16 cellular contexts compared by ENCODE assay signal in genomic region chr3:98954242-98954641, GRCh38. TPM values are rescaled to one million over a fixed set of nuclear protein-coding genes. Genes with fewer than 3 reads are reported as not detected.
DNase-seq lines count a peak whose midpoint lies in the region; ATAC-seq, FAIRE-seq and TF ChIP-seq lines count a peak whose summit lies in the region.
"Had no signal": no experiment of that assay in that cellular context is flagged by ENCODE, and none has a peak within 500 bp of the region (broad histone marks: within the 10 kb centered on the region; RNA-seq: fewer than 3 reads in every experiment).

No MANE protein-coding gene starts in this region.

- H3K4me1 ChIP-seq in IMR-90 (ENCODE audit: control insufficient read depth, insufficient read depth, low read length) (peaks cover 6% of the 10 kb centered on the region; the same call in 1 of the 2 replicates), adipocyte (ENCODE audit: control insufficient read depth, insufficient read depth, low read length) (peaks cover 22% of the 10 kb centered on the region), keratinocyte (ENCODE audit: control insufficient read depth, extremely low read depth, insufficient read depth, low read length) (peaks cover 20% of the 10 kb centered on the region), mucosa of descending colon (ENCODE audit: low read depth) (no peaks in the 10 kb centered on the region)
- H3K4me1 ChIP-seq: Peyer's patch had no signal

- POLR2A ChIA-PET in BJ (lab: Charles Lee) = no interaction called here
- POLR2A ChIA-PET in IMR-90 (lab: Charles Lee; ENCODE audit: unreplicated experiment) = no interaction called here

- no peaks in the 10 kb centered on the region for H3K36me3 ChIP-seq in BJ (ENCODE audit: control insufficient read depth, insufficient read depth, low read length)
- H3K36me3 ChIP-seq in IMR-90 (ENCODE audit: control insufficient read depth, insufficient read depth, low read length) = no peaks in the 10 kb centered on the region
- no peaks in the 10 kb centered on the region for H3K36me3 ChIP-seq in adipocyte (ENCODE audit: control insufficient read depth, insufficient read depth, low read length, severe bottlenecking)
- H3K36me3 ChIP-seq in keratinocyte (ENCODE audit: control insufficient read depth in 2 of 2, extremely low read depth in 1 of 2, insufficient read depth in 2 of 2, low read length in 2 of 2) = no peaks in the 10 kb centered on the region
- no peaks in the 10 kb centered on the region for H3K36me3 ChIP-seq in mucosa of descending colon (ENCODE audit: low read depth)
- H3K36me3 ChIP-seq: Peyer's patch had no signal

- CTCF ChIA-PET in BJ (lab: Yijun Ruan, JAX) = interaction anchor here (1.5 kb wide), 1 partner anchor 137 kb away, joined by 6 read pairs; no protein-coding TSS in a partner anchor
- CTCF ChIA-PET in IMR-90 (lab: Yijun Ruan, JAX) = no interaction called here

- H4K91ac ChIP-seq in IMR-90 (ENCODE audit: insufficient read depth, low read depth, low read length) = no peak overlapping the region

- H3K4me2 ChIP-seq in IMR-90 (ENCODE audit: low read depth, low read length) (no peak overlapping the region), keratinocyte (ENCODE audit: control insufficient read depth, extremely low read depth, insufficient read depth, low read depth, low read length) (no peak overlapping the region)

- no CpG with 5 or more reads among the region's 1 CpG for WGBS in IMR-90 (ENCODE audit: extremely low coverage in 2 of 2, insufficient read length in 1 of 2), 2 experiments

- dilution Hi-C loops in IMR-90 (cut with HindIII; ENCODE audit: low sequenced_read_pairs, unreplicated experiment) = no loop called here
- dilution Hi-C loops in keratinocyte (cut with MboI; ENCODE audit: extremely low pct_ligation_motif_present, low sequenced_read_pairs) = no loop called here

- H4K5ac ChIP-seq in IMR-90 (ENCODE audit: low read depth, low read length) = no peak overlapping the region

- H4K20me1 ChIP-seq in IMR-90 (ENCODE audit: insufficient read depth, low read length) (no peaks in the 10 kb centered on the region), keratinocyte (ENCODE audit: control insufficient read depth, extremely low read depth, insufficient read depth, low read length) (no peaks in the 10 kb centered on the region)

- TF ChIP-seq CTCF in BJ (IDR thresholded peaks at IDR 0.05; ENCODE audit: insufficient read depth, low read depth, low read length) (no peak), IMR-90 (conservative IDR thresholded peaks at IDR 0.05; ENCODE audit: low read depth, low read length) (no peak), keratinocyte (optimal IDR thresholded peaks at IDR 0.05 in 1 of 3, IDR thresholded peaks at IDR 0.05 in 1 of 3, conservative IDR thresholded peaks at IDR 0.05 in 1 of 3; ENCODE audit: extremely low read depth in 1 of 3, insufficient read depth in 2 of 3, low read length in 3 of 3) (no peak), mucosa of descending colon (IDR thresholded peaks at IDR 0.05) (no peak)

- H3K27me3 ChIP-seq in BJ (ENCODE audit: control insufficient read depth, insufficient read depth, low read length) (no peaks in the 10 kb centered on the region), IMR-90 (ENCODE audit: control insufficient read depth, insufficient read depth, low read length) (no peaks in the 10 kb centered on the region), adipocyte (replicated peaks; ENCODE audit: control insufficient read depth, insufficient read depth, low read length) (no peaks in the 10 kb centered on the region), keratinocyte (ENCODE audit: control insufficient read depth, extremely low read depth, insufficient read depth, low read length) (no peaks in the 10 kb centered on the region)
- H3K27me3 ChIP-seq: Peyer's patch had no signal

- no peak overlapping the region for H2BK15ac ChIP-seq in IMR-90 (ENCODE audit: low read depth, low read length)

- H3K14ac ChIP-seq in IMR-90 (replicated peaks; ENCODE audit: low read depth, low read length) = 0 out of 2 replicates have a peak overlapping the region, but pooled peaks have one; percentile 30

- TF ChIP-seq POLR2A in IMR-90 (IDR thresholded peaks at IDR 0.05; ENCODE audit: low read depth, low read length) = no peak

- no peaks in the 10 kb centered on the region for H3K9me3 ChIP-seq in IMR-90 (ENCODE audit: control insufficient read depth, insufficient read depth, low read length)
- H3K9me3 ChIP-seq in adipocyte (ENCODE audit: control insufficient read depth, low read length) = peaks cover 2% of the 10 kb centered on the region
- no peaks in the 10 kb centered on the region for H3K9me3 ChIP-seq in keratinocyte (ENCODE audit: control insufficient read depth, low read depth, low read length)
- no peaks in the 10 kb centered on the region for H3K9me3 ChIP-seq in mucosa of descending colon
- H3K9me3 ChIP-seq: Peyer's patch had no signal

- H4K8ac ChIP-seq in IMR-90 (ENCODE audit: low read depth in 2 of 2, low read length in 2 of 2) = no peak overlapping the region

- no peak overlapping the region for H3K9ac ChIP-seq in IMR-90 (ENCODE audit: low read depth, low read length)
- no peak overlapping the region for H3K9ac ChIP-seq in adipocyte (ENCODE audit: low read length)
- no peak overlapping the region for H3K9ac ChIP-seq in keratinocyte (ENCODE audit: control insufficient read depth, extremely low read depth, insufficient read depth, low read length)

- ATAC-seq in IMR-90 (ENCODE audit: low read depth) (peak; percentile 37; the same call in 1 of the 2 replicates), HG02678 (IDR thresholded peaks at IDR 0.05; ENCODE audit: unreplicated experiment) (no peak), mucosa of descending colon (no peak)

- H3K27ac ChIP-seq in IMR-90 (ENCODE audit: insufficient read depth, low read length) (no peak overlapping the region), keratinocyte (ENCODE audit: control insufficient read depth, insufficient read depth, low read length) (no peak overlapping the region)
- H3K27ac ChIP-seq: Peyer's patch had no signal

- H3K4ac ChIP-seq in IMR-90 (ENCODE audit: low read depth, low read length) = no peak overlapping the region

- intact Hi-C loops in IMR-90 (cut with micrococcal nuclease) = no loop called here
- intact Hi-C loops in mucosa of descending colon (cut with DNase I, micrococcal nuclease) = no loop called here

- peak; percentile 54 for DNase-seq in BJ (ENCODE audit: low read depth)
- DNase-seq in IMR-90 = no peak
- peak; percentile 68 for DNase-seq in adipocyte (ENCODE audit: low read depth)
- no peak for DNase-seq in keratinocyte (ENCODE audit: low read depth, low spot score)
- no peak for DNase-seq in NCI-H128 (lab: John Stamatoyannopoulos, UW; ENCODE audit: unreplicated experiment)
- no peak for DNase-seq in SK-N-DZ (ENCODE audit: low spot score)
- DNase-seq in mucosa of descending colon = no peak
- DNase-seq: CD4-positive, alpha-beta T cell; DMS79 treated with DMSO at 0.1 percent for 48 hours; GF-D8; NCI-H1417 treated with DMSO at 0.1 percent for 48 hours; NCI-H2029; NCI-H510A treated with DMSO at 0.1 percent for 48 hours; Peyer's patch had no signal

- H2AFZ ChIP-seq in IMR-90 (replicated peaks; ENCODE audit: low read length, poor library complexity) = no peak overlapping the region
- peak overlapping the region; percentile 26 for H2AFZ ChIP-seq in keratinocyte (ENCODE audit: control insufficient read depth, low read length)

- BruUV-seq in IMR-90 (replicated peaks; lab: Mats Ljungman, UMichigan) = no TSS peak

- no peaks in the 10 kb centered on the region; a peak in 1 of 4 replicates for H3K79me1 ChIP-seq in IMR-90 (ENCODE audit: low read depth in 1 of 2, low read length in 2 of 2)

- H3K18ac ChIP-seq in IMR-90 (ENCODE audit: low read depth, low read length) = no peak overlapping the region

- H3K79me2 ChIP-seq in keratinocyte (ENCODE audit: control insufficient read depth, insufficient read depth, low read length) = no peaks in the 10 kb centered on the region

- H2AK5ac ChIP-seq in IMR-90 (ENCODE audit: low read depth, low read length) = no peak overlapping the region

- no peak for TF ChIP-seq RAD21 in IMR-90 (IDR thresholded peaks at IDR 0.05; ENCODE audit: low read length)

- no peak overlapping the region for H2BK5ac ChIP-seq in IMR-90 (ENCODE audit: low read depth, low read length, poor library complexity, severe bottlenecking)

- H3K56ac ChIP-seq in IMR-90 (ENCODE audit: extremely low read depth, insufficient read depth, low read length) = no peak overlapping the region

- no peak overlapping the region for H2BK20ac ChIP-seq in IMR-90 (ENCODE audit: low read depth, low read length)

- in situ Hi-C loops in IMR-90 (cut with MboI; ENCODE audit: low sequenced_read_pairs) = no loop called here

- FAIRE-seq in keratinocyte (lab: Jason Lieb, UNC) = peak; percentile 83
- FAIRE-seq: A204.1 had no signal

- H3K9me1 ChIP-seq in IMR-90 (ENCODE audit: insufficient read depth, low read length) (no peaks in the 10 kb centered on the region), keratinocyte (ENCODE audit: control insufficient read depth, extremely low read depth, insufficient read depth, low read length) (no peaks in the 10 kb centered on the region)

- H2BK120ac ChIP-seq in IMR-90 (ENCODE audit: low read depth, low read length) = no peak overlapping the region

- no peak overlapping the region for H2AK9ac ChIP-seq in IMR-90 (replicated peaks; ENCODE audit: low read depth, low read length, poor library complexity)

- H3K23ac ChIP-seq in IMR-90 (ENCODE audit: low read depth, low read length) = 0 out of 2 replicates have a peak overlapping the region, but pooled peaks have one; percentile 63

- H3K4me3 ChIP-seq in BJ (ENCODE audit: low read depth, low read length) (no peak overlapping the region), IMR-90 (ENCODE audit: insufficient read depth, low read depth, low read length) (no peak overlapping the region), adipocyte (ENCODE audit: low read length) (no peak overlapping the region), keratinocyte (ENCODE audit: control insufficient read depth in 2 of 3, extremely low read depth in 1 of 3, insufficient read depth in 2 of 3, low read depth in 1 of 3, low read length in 3 of 3) (no peak overlapping the region), mucosa of descending colon (no peak overlapping the region)
- H3K4me3 ChIP-seq: Peyer's patch had no signal

RNA-seq across cellular contexts. Expression of gene DCBLD2, which starts 52.7 kb away (rescaled TPM):
- polyA plus RNA-seq in BJ (2011; rRNA removed) = 28.9 and 59.7 TPM in 2 replicates
- 45.9 and 50.4 TPM in 2 replicates for polyA minus RNA-seq in BJ (2011; rRNA and poly(A)+ RNA removed)
- 196 and 275 TPM in 2 replicates for total RNA-seq in IMR-90 (2012; rRNA removed)
- 119 and 121 TPM in 2 replicates for polyA plus RNA-seq in IMR-90 (2012; rRNA removed)
- 38.1 and 38.8 TPM in 2 replicates for polyA plus RNA-seq in IMR-90 (2012; cell fraction: cytosol; rRNA removed)
- polyA plus RNA-seq in IMR-90 (2012; cell fraction: nucleus; rRNA removed; ENCODE audit: low replicate concordance) = 32.4 and 131 TPM in 2 replicates
- 226 to 552 TPM (median 465 TPM) in 3 replicates for polyA plus RNA-seq in keratinocyte
- 43.5 TPM for polyA plus RNA-seq in keratinocyte (2011; ENCODE audit: low read depth)
- 139 and 276 TPM in 2 replicates for polyA plus RNA-seq in keratinocyte (2011; cell fraction: cytosol; rRNA removed)
- 427 and 537 TPM in 2 replicates for polyA plus RNA-seq in keratinocyte (2011; cell fraction: nucleus; rRNA removed)
- polyA plus RNA-seq in keratinocyte (2012; ENCODE audit: low replicate concordance) = 47.0 and 314 TPM in 2 replicates
- polyA minus RNA-seq in keratinocyte = 309 to 761 TPM (median 397 TPM) in 3 replicates
- polyA minus RNA-seq in keratinocyte (2011; cell fraction: cytosol; rRNA and poly(A)+ RNA removed) = 419 TPM
- 805 and 1,429 TPM in 2 replicates for polyA minus RNA-seq in keratinocyte (2011; cell fraction: nucleus; rRNA and poly(A)+ RNA removed)
- 25.5 and 32.0 TPM in 2 replicates for polyA plus RNA-seq in SK-N-DZ (2014; cell fraction: cytosol; rRNA removed)
- 24.5 and 44.3 TPM in 2 replicates for polyA plus RNA-seq in SK-N-DZ (2014; cell fraction: nucleus; rRNA removed)
- total RNA-seq in mucosa of descending colon = 10 to 100 TPM in 2 of 3 donors, 1 to 10 TPM in 1; 9.6 to 34.8 (median 17.5) TPM

Comparison
In these comparisons a context has a peak if more than half of its experiments do, and no peak if none do; other contexts are left out.
1. DNase-seq: peak in BJ (single experiment) and adipocyte (single experiment); none in IMR-90 (single experiment), keratinocyte (single experiment), NCI-H128 (single experiment), SK-N-DZ (single experiment) and mucosa of descending colon (0 of 3).